In the genomic region with DNA sequence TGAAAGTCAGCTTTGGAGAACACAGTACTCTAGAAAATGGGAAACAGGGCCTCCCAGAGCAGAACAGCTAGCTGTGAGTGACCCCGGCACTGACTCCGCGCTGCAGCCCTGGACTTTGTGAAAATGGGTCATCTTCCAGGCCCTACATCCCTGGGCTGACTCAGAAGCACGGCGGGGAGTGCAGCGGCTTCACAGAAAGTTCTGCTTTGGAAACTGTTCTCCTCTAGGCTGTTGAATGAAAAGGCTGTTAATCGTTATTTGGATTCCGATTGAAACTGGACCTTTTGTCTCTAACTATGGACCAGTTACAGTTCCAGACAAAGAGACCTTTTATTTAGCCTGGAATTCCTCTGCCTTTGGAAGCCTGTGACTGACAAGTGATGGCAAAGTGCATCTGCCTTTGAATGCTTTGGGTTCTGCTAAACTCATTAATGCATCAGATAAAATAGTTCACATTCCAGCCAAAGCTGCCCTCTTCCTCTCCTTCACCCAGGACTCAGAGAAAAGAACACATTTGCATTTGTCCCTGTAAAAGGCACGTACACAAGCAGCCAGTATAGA, we compare ENCODE assay signal across 1 cellular context.
TF ChIP-seq lines count a peak whose summit lies in the region.

No MANE protein-coding gene starts in this region.

TF ChIP-seq in HepG2, 621 proteins besides CTCF, POLR2A, EP300 and RAD21 (continued from another document):
- TF ChIP-seq, protein P1, sequence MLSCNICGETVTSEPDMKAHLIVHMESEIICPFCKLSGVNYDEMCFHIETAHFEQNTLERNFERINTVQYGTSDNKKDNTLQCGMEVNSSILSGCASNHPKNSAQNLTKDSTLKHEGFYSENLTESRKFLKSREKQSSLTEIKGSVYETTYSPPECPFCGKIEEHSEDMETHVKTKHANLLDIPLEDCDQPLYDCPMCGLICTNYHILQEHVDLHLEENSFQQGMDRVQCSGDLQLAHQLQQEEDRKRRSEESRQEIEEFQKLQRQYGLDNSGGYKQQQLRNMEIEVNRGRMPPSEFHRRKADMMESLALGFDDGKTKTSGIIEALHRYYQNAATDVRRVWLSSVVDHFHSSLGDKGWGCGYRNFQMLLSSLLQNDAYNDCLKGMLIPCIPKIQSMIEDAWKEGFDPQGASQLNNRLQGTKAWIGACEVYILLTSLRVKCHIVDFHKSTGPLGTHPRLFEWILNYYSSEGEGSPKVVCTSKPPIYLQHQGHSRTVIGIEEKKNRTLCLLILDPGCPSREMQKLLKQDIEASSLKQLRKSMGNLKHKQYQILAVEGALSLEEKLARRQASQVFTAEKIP (CRISPR knock-in tag; IDR thresholded peaks at IDR 0.05; ENCODE audit: borderline replicate concordance) = no peak
- TF ChIP-seq EED (CRISPR knock-in tag; IDR thresholded peaks at IDR 0.05) = no peak
- no peak for TF ChIP-seq NONO (IDR thresholded peaks at IDR 0.05)
- TF ChIP-seq NONO (CRISPR knock-in tag; conservative IDR thresholded peaks at IDR 0.05) = peak; percentile 74
- TF ChIP-seq, protein P2, sequence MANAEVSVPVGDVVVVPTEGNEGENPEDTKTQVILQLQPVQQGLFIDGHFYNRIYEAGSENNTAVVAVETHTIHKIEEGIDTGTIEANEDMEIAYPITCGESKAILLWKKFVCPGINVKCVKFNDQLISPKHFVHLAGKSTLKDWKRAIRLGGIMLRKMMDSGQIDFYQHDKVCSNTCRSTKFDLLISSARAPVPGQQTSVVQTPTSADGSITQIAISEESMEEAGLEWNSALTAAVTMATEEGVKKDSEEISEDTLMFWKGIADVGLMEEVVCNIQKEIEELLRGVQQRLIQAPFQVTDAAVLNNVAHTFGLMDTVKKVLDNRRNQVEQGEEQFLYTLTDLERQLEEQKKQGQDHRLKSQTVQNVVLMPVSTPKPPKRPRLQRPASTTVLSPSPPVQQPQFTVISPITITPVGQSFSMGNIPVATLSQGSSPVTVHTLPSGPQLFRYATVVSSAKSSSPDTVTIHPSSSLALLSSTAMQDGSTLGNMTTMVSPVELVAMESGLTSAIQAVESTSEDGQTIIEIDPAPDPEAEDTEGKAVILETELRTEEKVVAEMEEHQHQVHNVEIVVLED (CRISPR knock-in tag; IDR thresholded peaks at IDR 0.05; ENCODE audit: borderline replicate concordance) = peak; percentile 40; the same call in 1 of the 2 replicates
- no peak for TF ChIP-seq GPN1 (CRISPR knock-in tag; IDR thresholded peaks at IDR 0.05; ENCODE audit: borderline replicate concordance)
